In genomic region chr11:63813035-63813562, GRCh38 we compare ENCODE assay signal across 8 cellular contexts. TPM values are rescaled to one million over a fixed set of nuclear protein-coding genes. Genes with fewer than 3 reads are reported as not detected.
DNase-seq lines count a peak whose midpoint lies in the region; ATAC-seq and TF ChIP-seq lines count a peak whose summit lies in the region.

A gene with protein sequence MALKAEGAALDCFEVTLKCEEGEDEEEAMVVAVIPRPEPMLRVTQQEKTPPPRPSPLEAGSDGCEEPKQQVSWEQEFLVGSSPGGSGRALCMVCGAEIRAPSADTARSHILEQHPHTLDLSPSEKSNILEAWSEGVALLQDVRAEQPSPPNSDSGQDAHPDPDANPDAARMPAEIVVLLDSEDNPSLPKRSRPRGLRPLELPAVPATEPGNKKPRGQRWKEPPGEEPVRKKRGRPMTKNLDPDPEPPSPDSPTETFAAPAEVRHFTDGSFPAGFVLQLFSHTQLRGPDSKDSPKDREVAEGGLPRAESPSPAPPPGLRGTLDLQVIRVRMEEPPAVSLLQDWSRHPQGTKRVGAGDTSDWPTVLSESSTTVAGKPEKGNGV (plus strand): TSS chr11:63813456. CDS start chr11:63813687, 231 bp downstream.

- no peaks in the 10 kb centered on the region for H3K27me3 ChIP-seq in BLaER1 treated with 17β-estradiol and CSF1 and Interleukin-3, amounts not matched to agents 10 nM and 100 nM
- H3K27me3 ChIP-seq in lower lobe of right lung (ENCODE audit: low read depth), result no peaks in the 10 kb centered on the region

- no peaks in the 10 kb centered on the region for H3K27me3 Mint-ChIP-seq in activated CD8-positive, alpha-beta T cell treated with anti-CD3 and anti-CD28 coated beads for 36 hours

- peak within 1 kb of the TSS; percentile 80 to 99 (median 95) for H3K4me3 ChIP-seq in BLaER1 treated with 17β-estradiol and CSF1 and Interleukin-3, amounts not matched to agents 10 nM and 100 nM
- peak within 1 kb of the TSS; percentile 99 for H3K4me3 ChIP-seq in lower lobe of right lung

- H3K27ac ChIP-seq in BLaER1 treated with 17β-estradiol and CSF1 and Interleukin-3, amounts not matched to agents 10 nM and 100 nM, result peak within 1 kb of the TSS; percentile 35 to 92 (median 85); a peak in 21 of 22 replicates
- H3K27ac ChIP-seq in lower lobe of right lung, result peak within 1 kb of the TSS; percentile 81

- DNase-seq in NCI-H748 (lab: John Stamatoyannopoulos, UW; ENCODE audit: unreplicated experiment), result peak; percentile 88
- peak; percentile 76 for DNase-seq in activated CD8-positive, alpha-beta T cell treated with anti-CD3 and anti-CD28 coated beads for 36 hours
- peak; percentile 63 for DNase-seq in effector CD4-positive, alpha-beta T cell
- DNase-seq in lower lobe of right lung, result peak; percentile 85
- DNase-seq in stimulated activated CD4-positive, alpha-beta T cell treated with anti-CD3 and anti-CD28 coated beads, Interleukin-4, amount 100 ng/mL, for 48 hours (ENCODE audit: low read depth in 2 of 2), result peak; percentile 57 to 71

- peak within 1 kb of the TSS; percentile 78 for H3K4me3 Mint-ChIP-seq in activated CD8-positive, alpha-beta T cell treated with anti-CD3 and anti-CD28 coated beads for 36 hours

- intact Hi-C loops in activated CD8-positive, alpha-beta T cell treated with anti-CD3 and anti-CD28 coated beads for 36 hours (cut with micrococcal nuclease), result no loop called here
- intact Hi-C loops in lower lobe of right lung (cut with DNase I), result no loop called here

- peaks cover 32 to 60% (median 44%) of the 10 kb centered on the region in 10 experiments for H3K4me1 ChIP-seq in BLaER1 treated with 17β-estradiol and CSF1 and Interleukin-3, amounts not matched to agents 10 nM and 100 nM
- H3K4me1 ChIP-seq in lower lobe of right lung, result peaks cover 30% of the 10 kb centered on the region

- CTCF ChIA-PET in activated CD8-positive, alpha-beta T cell treated with anti-CD3 and anti-CD28 coated beads for 36 hours (lab: Charles Lee), result interaction anchor here (1.0 kb wide), 2 partner anchors 26 to 45 kb away, joined by 3 read pairs; partner anchors contain the start of genes MARK2 and ZFTA

- peaks cover 39 to 46% (median 43%) of the 10 kb centered on the region in 11 experiments; a peak in 21 of 22 replicates for H4K20me1 ChIP-seq in BLaER1 treated with 17β-estradiol and CSF1 and Interleukin-3, amounts not matched to agents 10 nM and 100 nM

- ATAC-seq in GM19324 (IDR thresholded peaks at IDR 0.05; ENCODE audit: low FRiP score, unreplicated experiment) (peak; percentile 76), HG03457 (IDR thresholded peaks at IDR 0.05; ENCODE audit: unreplicated experiment) (peak; percentile 68), lower lobe of right lung (peak; percentile 93 to 95)
- peak; percentile 93 for ATAC-seq in activated CD8-positive, alpha-beta T cell treated with anti-CD3 and anti-CD28 coated beads for 36 hours

- POLR2A ChIA-PET in activated CD8-positive, alpha-beta T cell treated with anti-CD3 and anti-CD28 coated beads for 36 hours (lab: Charles Lee), result interaction anchor here (1.0 kb wide), 1 partner anchor 44 kb away, joined by 3 read pairs; the partner anchor contains the start of gene ZFTA

- peaks cover 24% of the 10 kb centered on the region for H3K4me1 Mint-ChIP-seq in activated CD8-positive, alpha-beta T cell treated with anti-CD3 and anti-CD28 coated beads for 36 hours (ENCODE audit: low read depth)

- no peaks in the 10 kb centered on the region for H3K9me3 ChIP-seq in BLaER1 treated with 17β-estradiol and CSF1 and Interleukin-3, amounts not matched to agents 10 nM and 100 nM (replicated peaks in 1 of 11)
- H3K9me3 ChIP-seq in lower lobe of right lung, result no peaks in the 10 kb centered on the region

- peak within 1 kb of the TSS; percentile 50 for H3K27ac Mint-ChIP-seq in activated CD8-positive, alpha-beta T cell treated with anti-CD3 and anti-CD28 coated beads for 36 hours

- H3K9ac ChIP-seq in BLaER1 treated with 17β-estradiol and CSF1 and Interleukin-3, amounts not matched to agents 10 nM and 100 nM, result peak within 1 kb of the TSS; percentile 84 to 97 (median 90)

- TF ChIP-seq CTCF in activated CD8-positive, alpha-beta T cell treated with anti-CD3 and anti-CD28 coated beads for 36 hours (IDR thresholded peaks at IDR 0.05), result no peak
- TF ChIP-seq CTCF in lower lobe of right lung (IDR thresholded peaks at IDR 0.05), result no peak

- H3K36me3 Mint-ChIP-seq in activated CD8-positive, alpha-beta T cell treated with anti-CD3 and anti-CD28 coated beads for 36 hours (ENCODE audit: low read depth), result peaks cover 23% of the 10 kb centered on the region

- H3K4me2 ChIP-seq in BLaER1 treated with 17β-estradiol and CSF1 and Interleukin-3, amounts not matched to agents 10 nM and 100 nM, result peak within 1 kb of the TSS; percentile 88 to 99 (median 96)

- H3K9me3 Mint-ChIP-seq in activated CD8-positive, alpha-beta T cell treated with anti-CD3 and anti-CD28 coated beads for 36 hours, result no peaks in the 10 kb centered on the region

- H3K36me3 ChIP-seq in BLaER1 treated with 17β-estradiol and CSF1 and Interleukin-3, amounts not matched to agents 10 nM and 100 nM, result peaks cover 8 to 37% (median 32%) of the 10 kb centered on the region in 11 experiments
- H3K36me3 ChIP-seq in lower lobe of right lung, result peaks cover 20% of the 10 kb centered on the region

RNA-seq across cellular contexts. Expression of the gene that starts here (rescaled TPM):
- 10 to 100 TPM; 28.4 to 29.0 TPM for total RNA-seq in activated CD8-positive, alpha-beta T cell treated with anti-CD3 and anti-CD28 coated beads for 36 hours
- 21.7 TPM for total RNA-seq in lower lobe of right lung

Comparison
In these comparisons a context has a peak if more than half of its experiments do, and no peak if none do; other contexts are left out.
1. Peak in every context shown above with its lines: DNase-seq, ATAC-seq, H3K4me3 ChIP-seq and H3K27ac ChIP-seq.